1 cellular context compared by ENCODE assay signal in the genomic region with DNA sequence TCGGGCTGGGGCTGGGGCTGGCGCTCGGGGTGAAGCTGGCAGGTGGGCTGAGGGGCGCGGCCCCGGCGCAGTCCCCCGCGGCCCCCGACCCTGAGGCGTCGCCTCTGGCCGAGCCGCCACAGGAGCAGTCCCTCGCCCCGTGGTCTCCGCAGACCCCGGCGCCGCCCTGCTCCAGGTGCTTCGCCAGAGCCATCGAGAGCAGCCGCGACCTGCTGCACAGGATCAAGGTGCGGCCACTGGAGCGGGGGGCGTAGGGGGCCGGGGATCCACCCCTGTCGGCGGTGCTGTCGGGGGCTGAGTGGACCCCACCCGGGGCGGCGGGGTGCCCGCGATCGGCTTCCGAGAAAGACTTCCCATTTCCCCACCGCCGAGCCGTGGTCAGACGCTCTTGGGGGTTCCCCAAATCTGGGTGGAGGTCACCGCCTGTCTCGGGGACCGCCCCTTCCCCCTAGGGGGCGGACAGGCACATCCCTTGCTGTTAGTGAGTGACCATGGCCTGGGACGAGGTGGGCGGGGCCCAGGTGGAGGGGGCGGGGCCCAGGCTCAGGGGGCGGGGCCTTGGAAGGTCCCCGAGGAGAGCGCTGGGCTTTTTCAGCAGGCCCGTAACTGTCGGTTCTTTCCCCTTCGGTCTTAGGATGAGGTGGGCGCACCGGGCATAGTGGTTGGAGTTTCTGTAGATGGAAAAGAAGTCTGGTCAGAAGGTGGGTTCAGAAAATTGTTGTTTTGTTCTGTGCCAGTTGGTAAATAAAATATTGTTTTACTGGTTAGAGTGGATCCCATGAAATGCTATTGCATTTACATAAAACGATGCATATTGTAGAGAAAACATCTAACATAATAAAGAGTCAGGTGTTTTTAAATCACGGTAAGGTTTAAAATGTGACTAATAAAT.
TF ChIP-seq lines count a peak whose summit lies in the region.

No MANE protein-coding gene starts in this region.

TF ChIP-seq in HEK293, 187 proteins besides CTCF, POLR2A, EP300 and RAD21 (continued from another document):
- TF ChIP-seq, protein P1, sequence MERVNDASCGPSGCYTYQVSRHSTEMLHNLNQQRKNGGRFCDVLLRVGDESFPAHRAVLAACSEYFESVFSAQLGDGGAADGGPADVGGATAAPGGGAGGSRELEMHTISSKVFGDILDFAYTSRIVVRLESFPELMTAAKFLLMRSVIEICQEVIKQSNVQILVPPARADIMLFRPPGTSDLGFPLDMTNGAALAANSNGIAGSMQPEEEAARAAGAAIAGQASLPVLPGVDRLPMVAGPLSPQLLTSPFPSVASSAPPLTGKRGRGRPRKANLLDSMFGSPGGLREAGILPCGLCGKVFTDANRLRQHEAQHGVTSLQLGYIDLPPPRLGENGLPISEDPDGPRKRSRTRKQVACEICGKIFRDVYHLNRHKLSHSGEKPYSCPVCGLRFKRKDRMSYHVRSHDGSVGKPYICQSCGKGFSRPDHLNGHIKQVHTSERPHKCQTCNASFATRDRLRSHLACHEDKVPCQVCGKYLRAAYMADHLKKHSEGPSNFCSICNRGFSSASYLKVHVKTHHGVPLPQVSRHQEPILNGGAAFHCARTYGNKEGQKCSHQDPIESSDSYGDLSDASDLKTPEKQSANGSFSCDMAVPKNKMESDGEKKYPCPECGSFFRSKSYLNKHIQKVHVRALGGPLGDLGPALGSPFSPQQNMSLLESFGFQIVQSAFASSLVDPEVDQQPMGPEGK (tag by site-specific recombination; IDR thresholded peaks at IDR 0.05), result peak; percentile 85
- no peak for TF ChIP-seq ZNF202 (tag by site-specific recombination; IDR thresholded peaks at IDR 0.05; ENCODE audit: borderline replicate concordance)
- no peak for TF ChIP-seq YY1 (tag by site-specific recombination; IDR thresholded peaks at IDR 0.05)
- no peak for TF ChIP-seq ZNF621 (tag by site-specific recombination; IDR thresholded peaks at IDR 0.05)
- no peak for TF ChIP-seq ZNF133 (tag by site-specific recombination; IDR thresholded peaks at IDR 0.05)
- TF ChIP-seq ZNF157 (tag by site-specific recombination; IDR thresholded peaks at IDR 0.05), result no peak
- TF ChIP-seq ZNF561 (tag by site-specific recombination; IDR thresholded peaks at IDR 0.05; ENCODE audit: borderline replicate concordance), result no peak
- no peak for TF ChIP-seq ZNF311 (tag by site-specific recombination; IDR thresholded peaks at IDR 0.05; ENCODE audit: borderline replicate concordance)
- no peak for TF ChIP-seq ZNF302 (tag by site-specific recombination; IDR thresholded peaks at IDR 0.05; ENCODE audit: low read depth)
- no peak for TF ChIP-seq ZBTB7A (tag by site-specific recombination; IDR thresholded peaks at IDR 0.05; ENCODE audit: low read depth)
- no peak for TF ChIP-seq HIC1 (tag by site-specific recombination; IDR thresholded peaks at IDR 0.05)
- TF ChIP-seq ZBTB26 (tag by site-specific recombination; optimal IDR thresholded peaks at IDR 0.05), result peak; percentile 38
- TF ChIP-seq GLI2 (tag by site-specific recombination; IDR thresholded peaks at IDR 0.05; ENCODE audit: borderline replicate concordance, low read depth), result no peak
- no peak for TF ChIP-seq MEIS1 (CRISPR knock-in tag; IDR thresholded peaks at IDR 0.05; ENCODE audit: borderline replicate concordance)
- TF ChIP-seq, protein P2, sequence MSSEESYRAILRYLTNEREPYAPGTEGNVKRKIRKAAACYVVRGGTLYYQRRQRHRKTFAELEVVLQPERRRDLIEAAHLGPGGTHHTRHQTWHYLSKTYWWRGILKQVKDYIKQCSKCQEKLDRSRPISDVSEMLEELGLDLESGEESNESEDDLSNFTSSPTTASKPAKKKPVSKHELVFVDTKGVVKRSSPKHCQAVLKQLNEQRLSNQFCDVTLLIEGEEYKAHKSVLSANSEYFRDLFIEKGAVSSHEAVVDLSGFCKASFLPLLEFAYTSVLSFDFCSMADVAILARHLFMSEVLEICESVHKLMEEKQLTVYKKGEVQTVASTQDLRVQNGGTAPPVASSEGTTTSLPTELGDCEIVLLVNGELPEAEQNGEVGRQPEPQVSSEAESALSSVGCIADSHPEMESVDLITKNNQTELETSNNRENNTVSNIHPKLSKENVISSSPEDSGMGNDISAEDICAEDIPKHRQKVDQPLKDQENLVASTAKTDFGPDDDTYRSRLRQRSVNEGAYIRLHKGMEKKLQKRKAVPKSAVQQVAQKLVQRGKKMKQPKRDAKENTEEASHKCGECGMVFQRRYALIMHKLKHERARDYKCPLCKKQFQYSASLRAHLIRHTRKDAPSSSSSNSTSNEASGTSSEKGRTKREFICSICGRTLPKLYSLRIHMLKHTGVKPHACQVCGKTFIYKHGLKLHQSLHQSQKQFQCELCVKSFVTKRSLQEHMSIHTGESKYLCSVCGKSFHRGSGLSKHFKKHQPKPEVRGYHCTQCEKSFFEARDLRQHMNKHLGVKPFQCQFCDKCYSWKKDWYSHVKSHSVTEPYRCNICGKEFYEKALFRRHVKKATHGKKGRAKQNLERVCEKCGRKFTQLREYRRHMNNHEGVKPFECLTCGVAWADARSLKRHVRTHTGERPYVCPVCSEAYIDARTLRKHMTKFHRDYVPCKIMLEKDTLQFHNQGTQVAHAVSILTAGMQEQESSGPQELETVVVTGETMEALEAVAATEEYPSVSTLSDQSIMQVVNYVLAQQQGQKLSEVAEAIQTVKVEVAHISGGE (tag by site-specific recombination; conservative IDR thresholded peaks at IDR 0.05; ENCODE audit: low read depth), result no peak
- peak; percentile 44; the same call in 1 of the 2 replicates for TF ChIP-seq BCL11B (tag by site-specific recombination; IDR thresholded peaks at IDR 0.05; ENCODE audit: low read depth)
- TF ChIP-seq ZNF404 (tag by site-specific recombination; IDR thresholded peaks at IDR 0.05), result no peak
- TF ChIP-seq, protein P3, sequence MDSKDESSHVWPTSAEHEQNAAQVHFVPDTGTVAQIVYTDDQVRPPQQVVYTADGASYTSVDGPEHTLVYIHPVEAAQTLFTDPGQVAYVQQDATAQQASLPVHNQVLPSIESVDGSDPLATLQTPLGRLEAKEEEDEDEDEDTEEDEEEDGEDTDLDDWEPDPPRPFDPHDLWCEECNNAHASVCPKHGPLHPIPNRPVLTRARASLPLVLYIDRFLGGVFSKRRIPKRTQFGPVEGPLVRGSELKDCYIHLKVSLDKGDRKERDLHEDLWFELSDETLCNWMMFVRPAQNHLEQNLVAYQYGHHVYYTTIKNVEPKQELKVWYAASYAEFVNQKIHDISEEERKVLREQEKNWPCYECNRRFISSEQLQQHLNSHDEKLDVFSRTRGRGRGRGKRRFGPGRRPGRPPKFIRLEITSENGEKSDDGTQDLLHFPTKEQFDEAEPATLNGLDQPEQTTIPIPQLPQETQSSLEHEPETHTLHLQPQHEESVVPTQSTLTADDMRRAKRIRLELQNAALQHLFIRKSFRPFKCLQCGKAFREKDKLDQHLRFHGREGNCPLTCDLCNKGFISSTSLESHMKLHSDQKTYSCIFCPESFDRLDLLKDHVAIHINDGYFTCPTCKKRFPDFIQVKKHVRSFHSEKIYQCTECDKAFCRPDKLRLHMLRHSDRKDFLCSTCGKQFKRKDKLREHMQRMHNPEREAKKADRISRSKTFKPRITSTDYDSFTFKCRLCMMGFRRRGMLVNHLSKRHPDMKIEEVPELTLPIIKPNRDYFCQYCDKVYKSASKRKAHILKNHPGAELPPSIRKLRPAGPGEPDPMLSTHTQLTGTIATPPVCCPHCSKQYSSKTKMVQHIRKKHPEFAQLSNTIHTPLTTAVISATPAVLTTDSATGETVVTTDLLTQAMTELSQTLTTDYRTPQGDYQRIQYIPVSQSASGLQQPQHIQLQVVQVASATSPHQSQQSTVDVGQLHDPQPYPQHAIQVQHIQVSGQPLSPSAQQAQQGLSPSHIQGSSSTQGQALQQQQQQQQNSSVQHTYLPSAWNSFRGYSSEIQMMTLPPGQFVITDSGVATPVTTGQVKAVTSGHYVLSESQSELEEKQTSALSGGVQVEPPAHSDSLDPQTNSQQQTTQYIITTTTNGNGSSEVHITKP (tag by site-specific recombination; IDR thresholded peaks at IDR 0.05), result peak; percentile 59; the same call in 1 of the 2 replicates
- TF ChIP-seq ZNF610 (tag by site-specific recombination; IDR thresholded peaks at IDR 0.05; ENCODE audit: borderline replicate concordance), result no peak
- peak; percentile 46; the same call in 1 of the 2 replicates for TF ChIP-seq KLF16 (tag by site-specific recombination; IDR thresholded peaks at IDR 0.05)
- no peak for TF ChIP-seq ZNF768 (tag by site-specific recombination; IDR thresholded peaks at IDR 0.05)
- TF ChIP-seq ZNF37A (tag by site-specific recombination; IDR thresholded peaks at IDR 0.05), result no peak
- TF ChIP-seq ZNF121 (tag by site-specific recombination; IDR thresholded peaks at IDR 0.05), result no peak
- no peak for TF ChIP-seq INSM2 (tag by site-specific recombination; IDR thresholded peaks at IDR 0.05)
- no peak for TF ChIP-seq ZNF624 (tag by site-specific recombination; IDR thresholded peaks at IDR 0.05)
- TF ChIP-seq ZNF560 (tag by site-specific recombination; IDR thresholded peaks at IDR 0.05; ENCODE audit: borderline replicate concordance), result no peak
- TF ChIP-seq, protein P4, sequence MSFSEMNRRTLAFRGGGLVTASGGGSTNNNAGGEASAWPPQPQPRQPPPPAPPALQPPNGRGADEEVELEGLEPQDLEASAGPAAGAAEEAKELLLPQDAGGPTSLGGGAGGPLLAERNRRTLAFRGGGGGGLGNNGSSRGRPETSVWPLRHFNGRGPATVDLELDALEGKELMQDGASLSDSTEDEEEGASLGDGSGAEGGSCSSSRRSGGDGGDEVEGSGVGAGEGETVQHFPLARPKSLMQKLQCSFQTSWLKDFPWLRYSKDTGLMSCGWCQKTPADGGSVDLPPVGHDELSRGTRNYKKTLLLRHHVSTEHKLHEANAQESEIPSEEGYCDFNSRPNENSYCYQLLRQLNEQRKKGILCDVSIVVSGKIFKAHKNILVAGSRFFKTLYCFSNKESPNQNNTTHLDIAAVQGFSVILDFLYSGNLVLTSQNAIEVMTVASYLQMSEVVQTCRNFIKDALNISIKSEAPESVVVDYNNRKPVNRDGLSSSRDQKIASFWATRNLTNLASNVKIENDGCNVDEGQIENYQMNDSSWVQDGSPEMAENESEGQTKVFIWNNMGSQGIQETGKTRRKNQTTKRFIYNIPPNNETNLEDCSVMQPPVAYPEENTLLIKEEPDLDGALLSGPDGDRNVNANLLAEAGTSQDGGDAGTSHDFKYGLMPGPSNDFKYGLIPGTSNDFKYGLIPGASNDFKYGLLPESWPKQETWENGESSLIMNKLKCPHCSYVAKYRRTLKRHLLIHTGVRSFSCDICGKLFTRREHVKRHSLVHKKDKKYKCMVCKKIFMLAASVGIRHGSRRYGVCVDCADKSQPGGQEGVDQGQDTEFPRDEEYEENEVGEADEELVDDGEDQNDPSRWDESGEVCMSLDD (tag by site-specific recombination; IDR thresholded peaks at IDR 0.05), result peak; percentile 90
- no peak for TF ChIP-seq ATF2 (tag by site-specific recombination; IDR thresholded peaks at IDR 0.05; ENCODE audit: low read depth)
- peak; percentile 79 for TF ChIP-seq SP2 (tag by site-specific recombination; IDR thresholded peaks at IDR 0.05)
- TF ChIP-seq ZNF747 (tag by site-specific recombination; IDR thresholded peaks at IDR 0.05), result no peak
- TF ChIP-seq KLF1 (tag by site-specific recombination; IDR thresholded peaks at IDR 0.05), result peak; percentile 77
- peak; percentile 86 for TF ChIP-seq ZNF335 (tag by site-specific recombination; conservative IDR thresholded peaks at IDR 0.05)
- no peak for TF ChIP-seq ZNF350 (tag by site-specific recombination; IDR thresholded peaks at IDR 0.05)
- peak; percentile 75 for TF ChIP-seq ZIC2 (tag by site-specific recombination; IDR thresholded peaks at IDR 0.05)
